16 cellular contexts compared by ENCODE assay signal in genomic region chr7:51020944-51021343, GRCh38.
DNase-seq lines count a peak whose midpoint lies in the region; ATAC-seq, FAIRE-seq and TF ChIP-seq lines count a peak whose summit lies in the region.
"Had no signal": no experiment of that assay in that cellular context is flagged by ENCODE, and none has a peak within 500 bp of the region (broad histone marks: within the 10 kb centered on the region; RNA-seq: fewer than 3 reads in every experiment).

No MANE protein-coding gene starts in this region.

- H2AK5ac ChIP-seq in IMR-90 (ENCODE audit: low read depth, low read length): peak overlapping the region; percentile 29; the same call in 1 of the 2 replicates

- peaks cover 4% of the 10 kb centered on the region for H3K27me3 Mint-ChIP-seq in GM23338 (ENCODE audit: insufficient read depth, low read depth, poor library complexity)
- H3K27me3 Mint-ChIP-seq: CD4-positive, alpha-beta memory T cell had no signal

- BruUV-seq in IMR-90 (replicated peaks; lab: Mats Ljungman, UMichigan): no TSS peak

- no peak for TF ChIP-seq CTCF in GM23338 (conservative IDR thresholded peaks at IDR 0.05; ENCODE audit: low read depth in 2 of 2)
- TF ChIP-seq CTCF in IMR-90 (conservative IDR thresholded peaks at IDR 0.05; ENCODE audit: low read depth, low read length): no peak
- no peak for TF ChIP-seq CTCF in esophagus muscularis mucosa (IDR thresholded peaks at IDR 0.05)
- no peak for TF ChIP-seq CTCF in pancreas (IDR thresholded peaks at IDR 0.05)

- no peak overlapping the region for H3K56ac ChIP-seq in IMR-90 (ENCODE audit: extremely low read depth, insufficient read depth, low read length)

- WGBS in IMR-90 (ENCODE audit: extremely low coverage in 2 of 2, insufficient read length in 1 of 2), 2 experiments: no CpG with 5 or more reads among the region's 3 CpGs
- WGBS in esophagus muscularis mucosa: 97% methylated on average over 3 of the region's 3 CpGs
- 70 to 72% methylated on average over 3 of the region's 3 CpGs for WGBS in pancreas, 2 donors

- peak overlapping the region; percentile 82; the same call in 1 of the 2 replicates for H3K27ac Mint-ChIP-seq in GM23338
- H3K27ac Mint-ChIP-seq: CD4-positive, alpha-beta memory T cell had no signal

- no peak overlapping the region for H3K4me3 ChIP-seq in GM23338
- H3K4me3 ChIP-seq in IMR-90 (ENCODE audit: insufficient read depth, low read depth, low read length): no peak overlapping the region
- no peak overlapping the region for H3K4me3 ChIP-seq in esophagus muscularis mucosa
- H3K4me3 ChIP-seq in pancreas: no peak overlapping the region
- H3K4me3 ChIP-seq: A549 had no signal

- H3K4me1 ChIP-seq in GM23338 (ENCODE audit: insufficient read depth): no peaks in the 10 kb centered on the region
- H3K4me1 ChIP-seq in IMR-90 (ENCODE audit: control insufficient read depth, insufficient read depth, low read length): peaks cover 6% of the 10 kb centered on the region; the same call in 1 of the 2 replicates
- H3K4me1 ChIP-seq in esophagus muscularis mucosa: peaks cover 0 to 13% (median 6%) of the 10 kb centered on the region in 4 donors
- H3K4me1 ChIP-seq in pancreas: peaks cover 12 to 25% (median 19%) of the 10 kb centered on the region in 3 donors
- H3K4me1 ChIP-seq: A549, BE2C had no signal

- peaks cover 17% of the 10 kb centered on the region for H3K36me3 Mint-ChIP-seq in GM23338 (ENCODE audit: low read depth)
- H3K36me3 Mint-ChIP-seq: CD4-positive, alpha-beta memory T cell had no signal

- peak overlapping the region; percentile 63 for H2BK120ac ChIP-seq in IMR-90 (ENCODE audit: low read depth, low read length)

- in situ Hi-C loops in IMR-90 (cut with MboI; ENCODE audit: low sequenced_read_pairs): no loop called here

- dilution Hi-C loops in IMR-90 (cut with HindIII; ENCODE audit: low sequenced_read_pairs, unreplicated experiment): no loop called here

- no peaks in the 10 kb centered on the region for H3K27me3 ChIP-seq in GM23338 (ENCODE audit: insufficient read depth)
- H3K27me3 ChIP-seq in IMR-90 (ENCODE audit: control insufficient read depth, insufficient read depth, low read length): peaks cover 2% of the 10 kb centered on the region; the same call in 1 of the 2 replicates
- H3K27me3 ChIP-seq in esophagus muscularis mucosa: no peaks in the 10 kb centered on the region
- H3K27me3 ChIP-seq in pancreas: no peaks in the 10 kb centered on the region
- H3K27me3 ChIP-seq: BE2C had no signal

- H3K79me2 ChIP-seq in GM23338 (replicated peaks; ENCODE audit: insufficient read depth): no peaks in the 10 kb centered on the region

- DNase-seq in GM23338 (ENCODE audit: low spot score) (no peak), IMR-90 (no peak), esophagus muscularis mucosa (ENCODE audit: extremely low spot score) (peak; percentile 55), pancreas (no peak)
- DNase-seq in activated naive CD4-positive, alpha-beta T cell treated with anti-CD3 and anti-CD28 coated beads, Interleukin-2, amount 50 U/mL, for 16 hours: no peak
- DNase-seq: BE2C; CD4-positive, alpha-beta memory T cell; DMS153; DND-41; GDM1; HFFc6 had no signal

- no peak overlapping the region for H4K91ac ChIP-seq in IMR-90 (ENCODE audit: insufficient read depth, low read depth, low read length)

- no peaks in the 10 kb centered on the region for H3K9me3 ChIP-seq in IMR-90 (ENCODE audit: control insufficient read depth, insufficient read depth, low read length)
- H3K9me3 ChIP-seq in esophagus muscularis mucosa: no peaks in the 10 kb centered on the region
- no peaks in the 10 kb centered on the region for H3K9me3 ChIP-seq in pancreas
- H3K9me3 ChIP-seq: A549, BE2C had no signal

- POLR2A ChIA-PET in IMR-90 (lab: Charles Lee; ENCODE audit: unreplicated experiment): interaction anchor here (1.1 kb wide), 1 partner anchor 9 kb away, joined by 3 read pairs; no protein-coding TSS in a partner anchor

- H3K9me2 ChIP-seq in GM23338 (ENCODE audit: insufficient read depth): 0 out of 2 replicates have a peak, but pooled peaks cover 7% of the 10 kb centered on the region

- H3K14ac ChIP-seq in IMR-90 (replicated peaks; ENCODE audit: low read depth, low read length): no peak overlapping the region

- H4K8ac ChIP-seq in IMR-90 (ENCODE audit: low read depth in 2 of 2, low read length in 2 of 2): peak overlapping the region in 1 of 2 experiments; percentile 54; a peak in 3 of 4 replicates

- peak overlapping the region; percentile 13; the same call in 1 of the 2 replicates for H4K5ac ChIP-seq in IMR-90 (ENCODE audit: low read depth, low read length)

- H3K27ac ChIP-seq in GM23338 (ENCODE audit: low read depth) (no peak overlapping the region), IMR-90 (ENCODE audit: insufficient read depth, low read length) (peak overlapping the region; percentile 70; the same call in 1 of the 2 replicates), esophagus muscularis mucosa (replicated peaks in 1 of 4) (no peak overlapping the region), pancreas (peak overlapping the region; percentile 36 to 84 (median 63))
- H3K27ac ChIP-seq: A549, C4-2B had no signal

- no peak overlapping the region for H2BK5ac ChIP-seq in IMR-90 (ENCODE audit: low read depth, low read length, poor library complexity, severe bottlenecking)

- H3K36me3 ChIP-seq in GM23338 (ENCODE audit: insufficient read depth): no peaks in the 10 kb centered on the region
- no peaks in the 10 kb centered on the region for H3K36me3 ChIP-seq in IMR-90 (ENCODE audit: control insufficient read depth, insufficient read depth, low read length)
- H3K36me3 ChIP-seq in esophagus muscularis mucosa: peaks cover 0 to 15% (median 0%) of the 10 kb centered on the region in 4 donors
- H3K36me3 ChIP-seq in pancreas: no peaks in the 10 kb centered on the region
- H3K36me3 ChIP-seq: BE2C had no signal

- H3K23ac ChIP-seq in IMR-90 (ENCODE audit: low read depth, low read length): no peak overlapping the region

- 0 out of 2 replicates have a peak overlapping the region, but pooled peaks have one; percentile 3 for H3K4ac ChIP-seq in IMR-90 (ENCODE audit: low read depth, low read length)

- no peaks in the 10 kb centered on the region; the same call in 2 of the 3 replicates for H3K9me3 Mint-ChIP-seq in GM23338
- H3K9me3 Mint-ChIP-seq: HFFc6 had no signal

- H3K4me1 Mint-ChIP-seq in GM23338: peaks cover 2% of the 10 kb centered on the region; the same call in 2 of the 3 replicates

- no peak for FAIRE-seq in pancreas (lab: Jason Lieb, UNC)
- FAIRE-seq: A549, GM19239 had no signal

- intact Hi-C loops in IMR-90 (cut with micrococcal nuclease) (no loop called here), esophagus muscularis mucosa (cut with DNase I) (no loop called here), pancreas (cut with DNase I) (no loop called here)

- ATAC-seq in GM23338: no peak
- ATAC-seq in IMR-90 (ENCODE audit: low read depth): no peak
- peak in 1 of 4 donors; percentile 1 for ATAC-seq in pancreas
- ATAC-seq in GM19452 (IDR thresholded peaks at IDR 0.05; ENCODE audit: unreplicated experiment): no peak
- ATAC-seq in HG02870 (IDR thresholded peaks at IDR 0.05; ENCODE audit: unreplicated experiment): no peak
- ATAC-seq: A549 had no signal

- TF ChIP-seq EP300 in esophagus muscularis mucosa (IDR thresholded peaks at IDR 0.05): no peak

- H3F3A ChIP-seq in GM23338 (replicated peaks; ENCODE audit: low read depth): no peaks in the 10 kb centered on the region

- H3K18ac ChIP-seq in IMR-90 (ENCODE audit: low read depth, low read length): peak overlapping the region; percentile 41; the same call in 1 of the 2 replicates

- no peak overlapping the region for H2AK9ac ChIP-seq in IMR-90 (replicated peaks; ENCODE audit: low read depth, low read length, poor library complexity)

- peak overlapping the region; percentile 36; the same call in 1 of the 2 replicates for H2BK20ac ChIP-seq in IMR-90 (ENCODE audit: low read depth, low read length)

- peak overlapping the region; percentile 3; the same call in 1 of the 3 replicates for H2BK15ac ChIP-seq in IMR-90 (ENCODE audit: low read depth, low read length)

- TF ChIP-seq POLR2A in IMR-90 (IDR thresholded peaks at IDR 0.05; ENCODE audit: low read depth, low read length): no peak
- no peak for TF ChIP-seq POLR2A in esophagus muscularis mucosa (IDR thresholded peaks at IDR 0.05; ENCODE audit: low read depth)

- H3K4me3 Mint-ChIP-seq in GM23338: no peak overlapping the region
- H3K4me3 Mint-ChIP-seq: CD4-positive, alpha-beta memory T cell had no signal

- H4K20me1 ChIP-seq in GM23338 (replicated peaks; ENCODE audit: insufficient read depth): no peaks in the 10 kb centered on the region
- no peaks in the 10 kb centered on the region for H4K20me1 ChIP-seq in IMR-90 (ENCODE audit: insufficient read depth, low read length)

- no peak for TF ChIP-seq RAD21 in IMR-90 (IDR thresholded peaks at IDR 0.05; ENCODE audit: low read length)

- H3K79me1 ChIP-seq in IMR-90 (ENCODE audit: low read depth in 1 of 2, low read length in 2 of 2): no peaks in the 10 kb centered on the region

- CTCF ChIA-PET in IMR-90 (lab: Yijun Ruan, JAX): no interaction called here

- H3K9me1 ChIP-seq in IMR-90 (ENCODE audit: insufficient read depth, low read length): peaks cover 5% of the 10 kb centered on the region; the same call in 1 of the 2 replicates

- H3K9ac ChIP-seq in IMR-90 (ENCODE audit: low read depth, low read length): no peak overlapping the region

- no peak overlapping the region for H2AFZ ChIP-seq in GM23338
- no peak overlapping the region for H2AFZ ChIP-seq in IMR-90 (replicated peaks; ENCODE audit: low read length, poor library complexity)

- H3K4me2 ChIP-seq in GM23338 (no peak overlapping the region), IMR-90 (ENCODE audit: low read depth, low read length) (no peak overlapping the region)
- H3K4me2 ChIP-seq: A549 had no signal

TF ChIP-seq in GM23338, 12 proteins besides CTCF, POLR2A, EP300 and RAD21 (continues in another document):
- no peak for TF ChIP-seq STAT1 (IDR thresholded peaks at IDR 0.05; ENCODE audit: unreplicated experiment)

TF ChIP-seq in IMR-90, 13 proteins besides CTCF, POLR2A, EP300 and RAD21 (continues in another document):
- TF ChIP-seq FOS (IDR thresholded peaks at IDR 0.05; ENCODE audit: low read depth, low read length) (no peak), RFX5 (IDR thresholded peaks at IDR 0.05; ENCODE audit: low read depth, low read length) (no peak), ELK1 (IDR thresholded peaks at IDR 0.05; ENCODE audit: borderline replicate concordance, low read depth, low read length) (no peak)

Comparison
In these comparisons a context has a peak if more than half of its experiments do, and no peak if none do; other contexts are left out.
1. H3K27ac ChIP-seq: peak in IMR-90 (single experiment) and pancreas (4 of 4); none in GM23338 (single experiment) and esophagus muscularis mucosa (0 of 4).